21 cellular contexts compared by ENCODE assay signal in genomic region chr11:68756171-68756766, GRCh38. TPM values are rescaled to one million over a fixed set of nuclear protein-coding genes. Genes with fewer than 3 reads are reported as not detected.
A peak's percentile ranks its signal among the peaks of the same experiment; 100 is the strongest.
DNase-seq lines count a peak whose midpoint lies in the region; ATAC-seq and TF ChIP-seq lines count a peak whose summit lies in the region.
"Had no signal": no experiment of that assay in that cellular context is flagged by ENCODE, and none has a peak within 500 bp of the region (broad histone marks: within the 10 kb centered on the region; RNA-seq: fewer than 3 reads in every experiment).

No MANE protein-coding gene starts in this region.

- H3K4me3 Mint-ChIP-seq in Calu3 (ENCODE audit: low read depth, unreplicated experiment) (no peak overlapping the region), HFFc6 (no peak overlapping the region)
- H3K4me3 Mint-ChIP-seq: CD8-positive, alpha-beta T cell; T-cell had no signal

- intact Hi-C loops in Calu3 (cut with micrococcal nuclease; ENCODE audit: unreplicated experiment), result no loop called here
- intact Hi-C loops in left cardiac atrium (cut with DNase I), result no loop called here
- intact Hi-C loops in Right ventricle myocardium superior (cut with DNase I), result no loop called here

- CTCF ChIA-PET in Calu3 (lab: Charles Lee), result interaction anchor here (0.7 kb wide), 1 partner anchor 1417 kb away, joined by 6 read pairs; no protein-coding TSS in a partner anchor

- H3K27ac Mint-ChIP-seq in Calu3 (ENCODE audit: unreplicated experiment), result no peak overlapping the region
- H3K27ac Mint-ChIP-seq in HFFc6, result peak overlapping the region; percentile 11; the same call in 1 of the 2 replicates
- H3K27ac Mint-ChIP-seq: CD8-positive, alpha-beta T cell; T-cell had no signal

- no peaks in the 10 kb centered on the region for H3K9me3 Mint-ChIP-seq in Calu3 (ENCODE audit: low read depth, unreplicated experiment)
- H3K9me3 Mint-ChIP-seq in HFFc6, result no peaks in the 10 kb centered on the region
- H3K9me3 Mint-ChIP-seq: CD8-positive, alpha-beta T cell; T-cell had no signal

- no peak overlapping the region for H3K4me3 ChIP-seq in fibroblast of mammary gland (ENCODE audit: control insufficient read depth, low read depth, low read length)
- H3K4me3 ChIP-seq: SK-N-MC had no signal

- peaks cover 17% of the 10 kb centered on the region for H3K36me3 Mint-ChIP-seq in Calu3 (ENCODE audit: insufficient read depth, unreplicated experiment)
- peaks cover 34% of the 10 kb centered on the region for H3K36me3 Mint-ChIP-seq in HFFc6 (ENCODE audit: low read depth)

- BruUV-seq in Calu3 (replicated peaks; lab: Mats Ljungman, UMichigan), result TSS peak; percentile 44

- TF ChIP-seq CTCF in Calu3 (IDR thresholded peaks at IDR 0.05; ENCODE audit: unreplicated experiment) (no peak), HFFc6 (IDR thresholded peaks at IDR 0.05) (no peak), fibroblast of mammary gland (conservative IDR thresholded peaks at IDR 0.05; ENCODE audit: control insufficient read depth, insufficient read depth, low read depth, low read length) (no peak)

- ATAC-seq in left cardiac atrium (no peak), Right ventricle myocardium superior (ENCODE audit: poor library complexity) (no peak), GM21447 (IDR thresholded peaks at IDR 0.05; ENCODE audit: unreplicated experiment) (no peak)
- ATAC-seq: CD8-positive, alpha-beta T cell; T-cell had no signal

- no peaks in the 10 kb centered on the region for H3K27me3 Mint-ChIP-seq in Calu3 (ENCODE audit: unreplicated experiment)
- H3K27me3 Mint-ChIP-seq in HFFc6 (ENCODE audit: insufficient read depth), result no peaks in the 10 kb centered on the region
- H3K27me3 Mint-ChIP-seq: T-cell had no signal

- no peaks in the 10 kb centered on the region for H3K4me1 Mint-ChIP-seq in Calu3 (ENCODE audit: low read depth, unreplicated experiment)
- H3K4me1 Mint-ChIP-seq in HFFc6 (ENCODE audit: low read depth), result peaks cover 9% of the 10 kb centered on the region; the same call in 1 of the 2 replicates

- DNase-seq in Calu3 (no peak), HFFc6 (peak; percentile 40), RPMI7951 (ENCODE audit: low read depth) (peak; percentile 9), fibroblast of mammary gland (ENCODE audit: low read depth) (peak; percentile 10), left cardiac atrium (no peak), HPDE6-E6E7 (ENCODE audit: extremely low spot score) (no peak), Right ventricle myocardium superior (no peak)
- DNase-seq: ACHN; BE2C; CD8-positive, alpha-beta T cell; DND-41; H7; KBM-7; NCI-H1105; NCI-H1694; NCI-H446; NK-92 treated with Interleukin-12 subunit alpha and Interleukin-12 subunit beta, amount 100 ng/mL, for 24 hours; T-cell; T-helper 9 cell had no signal

RNA-seq across cellular contexts. Expression of gene TESMIN, which starts 4.9 kb away (rescaled TPM):
- 6.8 and 9.7 TPM in 2 replicates for total RNA-seq in Calu3 (2022)
- 1 to 10 TPM; 3.9 to 6.1 (median 5.0) TPM for total RNA-seq in HFFc6 (2021; fragmentation: NEBNext Ultra II Directional; extraction: Animal tissue kit (Norgen Biotek cat#: 25700))
- 0.96 and 1.1 TPM in 2 replicates for total RNA-seq in RPMI7951 (2014; rRNA removed; shearing (Covaris generic))
- under 1 TPM; 0.29 to 0.52 TPM for total RNA-seq in left cardiac atrium
- total RNA-seq in Right ventricle myocardium superior, result 0.46 TPM

Comparison
In these comparisons a context has a peak if more than half of its experiments do, and no peak if none do; other contexts are left out.
1. DNase-seq: peak in HFFc6 (single experiment), RPMI7951 (single experiment) and fibroblast of mammary gland (single experiment); none in Calu3 (single experiment), left cardiac atrium (single experiment), HPDE6-E6E7 (single experiment) and Right ventricle myocardium superior (single experiment).